In genomic region chr10:99993994-99994689, GRCh38 we compare ENCODE assay signal across 8 cellular contexts. TPM values are rescaled to one million over a fixed set of nuclear protein-coding genes. Genes with fewer than 3 reads are reported as not detected.
DNase-seq lines count a peak whose midpoint lies in the region; ATAC-seq and TF ChIP-seq lines count a peak whose summit lies in the region.

No MANE protein-coding gene starts in this region.

- H3K9me3 ChIP-seq in Karpas-422 (ENCODE audit: low read length), result no peaks in the 10 kb centered on the region
- H3K9me3 ChIP-seq in upper lobe of left lung, result no peaks in the 10 kb centered on the region

- H3K4me3 Mint-ChIP-seq in natural killer cell treated with Interleukin-12 subunit alpha and Interleukin-12 subunit beta and Interleukin-15 and Interleukin-18, amount 100 ng/mL, for 72 hours, result peak overlapping the region; percentile 79

- peak overlapping the region; percentile 64 for H3K27ac ChIP-seq in Karpas-422 (ENCODE audit: low read length)
- peak overlapping the region; percentile 52 to 75 (median 63) for H3K27ac ChIP-seq in upper lobe of left lung

- no peaks in the 10 kb centered on the region for H4K20me1 ChIP-seq in Karpas-422 (ENCODE audit: insufficient read depth, low read depth, low read length)

- ATAC-seq in GM19468 (IDR thresholded peaks at IDR 0.05; ENCODE audit: extremely low read depth, unreplicated experiment) (peak; percentile 52), upper lobe of left lung (ENCODE audit: low FRiP score in 2 of 2) (peak; percentile 76 to 92)
- ATAC-seq in natural killer cell treated with Interleukin-12 subunit alpha and Interleukin-12 subunit beta and Interleukin-15 and Interleukin-18, amount 100 ng/mL, for 72 hours, result peak; percentile 84 to 94

- H2AFZ ChIP-seq in Karpas-422 (ENCODE audit: low read length), result no peak overlapping the region

- TF ChIP-seq POLR2A in upper lobe of left lung (IDR thresholded peaks at IDR 0.05), result no peak

- no peaks in the 10 kb centered on the region for H3K27me3 Mint-ChIP-seq in natural killer cell treated with Interleukin-12 subunit alpha and Interleukin-12 subunit beta and Interleukin-15 and Interleukin-18, amount 100 ng/mL, for 72 hours

- H3K4me3 ChIP-seq in Karpas-422 (ENCODE audit: low read length), result no peak overlapping the region
- no peak overlapping the region for H3K4me3 ChIP-seq in upper lobe of left lung

- H3K36me3 Mint-ChIP-seq in natural killer cell treated with Interleukin-12 subunit alpha and Interleukin-12 subunit beta and Interleukin-15 and Interleukin-18, amount 100 ng/mL, for 72 hours, result no peaks in the 10 kb centered on the region

- 44 to 52% methylated on average over 7 of the region's 7 CpGs for WGBS in upper lobe of left lung, 2 donors

- H3K4me1 Mint-ChIP-seq in natural killer cell treated with Interleukin-12 subunit alpha and Interleukin-12 subunit beta and Interleukin-15 and Interleukin-18, amount 100 ng/mL, for 72 hours (ENCODE audit: low read depth in 2 of 2), result peaks cover 16 to 19% of the 10 kb centered on the region in 2 donors

- H3K27ac Mint-ChIP-seq in natural killer cell treated with Interleukin-12 subunit alpha and Interleukin-12 subunit beta and Interleukin-15 and Interleukin-18, amount 100 ng/mL, for 72 hours, result peak overlapping the region; percentile 64 to 94

- no peaks in the 10 kb centered on the region for H3K27me3 ChIP-seq in Karpas-422 (ENCODE audit: low read length)
- no peaks in the 10 kb centered on the region for H3K27me3 ChIP-seq in upper lobe of left lung

- DNase-seq in CD1c-positive myeloid dendritic cell (ENCODE audit: extremely low spot score) (peak; percentile 92), Karpas-422 (peak; percentile 82), upper lobe of left lung (peak in 1 of 2 donors; percentile 91), NCI-H526 treated with DMSO at 0.1 percent for 48 hours (lab: John Stamatoyannopoulos, UW) (no peak)
- peak; percentile 6 to 17 for DNase-seq in activated CD4-positive, alpha-beta T cell treated with anti-CD3 and anti-CD28 coated beads for 24 hours (ENCODE audit: low read depth in 2 of 2)
- DNase-seq in effector CD4-positive, alpha-beta T cell, result peak; percentile 33
- no peak for DNase-seq in natural killer cell treated with Interleukin-12 subunit alpha and Interleukin-12 subunit beta and Interleukin-15 and Interleukin-18, amount 100 ng/mL, for 72 hours (ENCODE audit: low spot score)

- H3K79me2 ChIP-seq in Karpas-422 (ENCODE audit: low read length), result peaks cover 91% of the 10 kb centered on the region

- H3K9ac ChIP-seq in Karpas-422 (ENCODE audit: low read length), result peak overlapping the region; percentile 28; the same call in 1 of the 2 replicates

- TF ChIP-seq CTCF in upper lobe of left lung (IDR thresholded peaks at IDR 0.05), result no peak

- H3K9me3 Mint-ChIP-seq in natural killer cell treated with Interleukin-12 subunit alpha and Interleukin-12 subunit beta and Interleukin-15 and Interleukin-18, amount 100 ng/mL, for 72 hours, result no peaks in the 10 kb centered on the region

- H3K4me2 ChIP-seq in Karpas-422 (ENCODE audit: low read depth, low read length, poor library complexity, severe bottlenecking), result peak overlapping the region; percentile 54

- H3K9me2 ChIP-seq in Karpas-422 (replicated peaks; ENCODE audit: insufficient read depth, low read length), result no peaks in the 10 kb centered on the region

- peaks cover 60% of the 10 kb centered on the region for H3K4me1 ChIP-seq in Karpas-422 (ENCODE audit: low read length)
- H3K4me1 ChIP-seq in upper lobe of left lung, result peaks cover 10 to 41% (median 20%) of the 10 kb centered on the region in 4 donors

- TF ChIP-seq EP300 in upper lobe of left lung (IDR thresholded peaks at IDR 0.05), result peak; percentile 28 to 83 (median 62)

- no peaks in the 10 kb centered on the region for H3K36me3 ChIP-seq in Karpas-422 (ENCODE audit: insufficient read depth, low read length)
- H3K36me3 ChIP-seq in upper lobe of left lung, result no peaks in the 10 kb centered on the region

RNA-seq across cellular contexts. Expression of gene DNMBP, which starts 15.6 kb away (rescaled TPM):
- total RNA-seq in Karpas-422 (2014; rRNA removed; shearing (Covaris generic); ENCODE audit: low replicate concordance), result 13.8 and 16.2 TPM in 2 replicates
- total RNA-seq in natural killer cell treated with Interleukin-12 subunit alpha and Interleukin-12 subunit beta and Interleukin-15 and Interleukin-18, amount 100 ng/mL, for 72 hours, result 1 to 10 TPM; 4.1 to 4.3 TPM
- 10 to 100 TPM; 10.1 to 18.9 (median 12.6) TPM for total RNA-seq in upper lobe of left lung

Comparison
In these comparisons a context has a peak if more than half of its experiments do, and no peak if none do; other contexts are left out.
1. DNase-seq: peak in CD1c-positive myeloid dendritic cell (single experiment), Karpas-422 (single experiment), activated CD4-positive, alpha-beta T cell treated with anti-CD3 and anti-CD28 coated beads for 24 hours (2 of 2) and effector CD4-positive, alpha-beta T cell (single experiment); none in natural killer cell treated with Interleukin-12 subunit alpha and Interleukin-12 subunit beta and Interleukin-15 and Interleukin-18, amount 100 ng/mL, for 72 hours (single experiment) and NCI-H526 treated with DMSO at 0.1 percent for 48 hours (single experiment).
2. Peak in every context shown above with its lines, with median percentiles within 50 percentile points of each other: ATAC-seq.